ENCODE assay signal across 8 cellular contexts in genomic region chr10:87184419-87184818, GRCh38. TPM values are rescaled to one million over a fixed set of nuclear protein-coding genes. Genes with fewer than 3 reads are reported as not detected.
DNase-seq lines count a peak whose midpoint lies in the region; ATAC-seq and TF ChIP-seq lines count a peak whose summit lies in the region.
"Not testable (repeated sequence)": the region's sequence is repeated elsewhere in the genome, so short reads cannot be mapped to it uniquely, and the experiment has no call there.

No MANE protein-coding gene starts in this region.

- H3K27me3 ChIP-seq in adipocyte (replicated peaks; ENCODE audit: control insufficient read depth, insufficient read depth, low read length); right cardiac atrium (ENCODE audit: control insufficient read depth, insufficient read depth); upper lobe of right lung: not testable (repeated sequence)

- 85% methylated on average over 6 of the region's 6 CpGs for WGBS in right cardiac atrium

- H3K9ac ChIP-seq in adipocyte (ENCODE audit: low read length): not testable (repeated sequence)

- H3K27ac ChIP-seq in OCI-LY7 (ENCODE audit: low read depth, low read length, poor library complexity, severe bottlenecking); right cardiac atrium (ENCODE audit: low read length); upper lobe of right lung: not testable (repeated sequence)

- CTCF ChIA-PET in OCI-LY7 (lab: Charles Lee; ENCODE audit: unreplicated experiment): not testable (repeated sequence)

- BruUV-seq in OCI-LY7 (replicated peaks; lab: Mats Ljungman, UMichigan): not testable (repeated sequence)

- DNase-seq in NB4 (ENCODE audit: low read depth) (peak; percentile 47), OCI-LY7 (ENCODE audit: low spot score) (peak; percentile 6), adipocyte (ENCODE audit: low read depth) (peak; percentile 29), fibroblast of mammary gland (ENCODE audit: low read depth) (peak; percentile 10), right cardiac atrium (peak in 1 of 3 donors; percentile 42), naive B cell (peak; percentile 43)
- not testable (repeated sequence) for DNase-seq in upper lobe of right lung

- intact Hi-C loops in OCI-LY7 (cut with micrococcal nuclease; ENCODE audit: unreplicated experiment); right cardiac atrium (cut with DNase I); upper lobe of right lung (cut with DNase I): not testable (repeated sequence)

- peak; percentile 47 for ATAC-seq in GM21723 (IDR thresholded peaks at IDR 0.05; ENCODE audit: unreplicated experiment)
- ATAC-seq in right cardiac atrium: peak; percentile 36 to 56
- peak; percentile 85 to 87 for ATAC-seq in naive B cell (ENCODE audit: low read depth in 2 of 2)
- peak; percentile 96 for ATAC-seq in upper lobe of right lung

- H3K4me3 Mint-ChIP-seq in naive B cell: peak overlapping the region in 6 of 8 donors; percentile 23 to 83 (median 52)

- H3K36me3 ChIP-seq in OCI-LY7 (ENCODE audit: insufficient read depth, low read length): peaks cover 42% of the 10 kb centered on the region
- H3K36me3 ChIP-seq in adipocyte (ENCODE audit: control insufficient read depth, insufficient read depth, low read length, severe bottlenecking): peaks cover 30% of the 10 kb centered on the region
- H3K36me3 ChIP-seq in upper lobe of right lung: peaks cover 15% of the 10 kb centered on the region

- H4K20me1 ChIP-seq in OCI-LY7 (ENCODE audit: insufficient read depth, low read length): not testable (repeated sequence)

- not testable (repeated sequence) for TF ChIP-seq POLR2A in NB4 (IDR thresholded peaks at IDR 0.05; ENCODE audit: extremely low read depth, insufficient read length)

- not testable (repeated sequence) for H3K9me3 ChIP-seq in OCI-LY7 (ENCODE audit: low read length); adipocyte (ENCODE audit: control insufficient read depth, low read length); right cardiac atrium (ENCODE audit: control insufficient read depth, low read length); upper lobe of right lung

- POLR2A ChIA-PET in OCI-LY7 (lab: Charles Lee): not testable (repeated sequence)

- H2AFZ ChIP-seq in OCI-LY7 (ENCODE audit: low read length): not testable (repeated sequence)

- peaks cover 19 to 35% of the 10 kb centered on the region in 2 donors for H3K36me3 Mint-ChIP-seq in naive B cell

- H3K4me1 ChIP-seq in OCI-LY7 (ENCODE audit: insufficient read depth, low read length, poor library complexity, severe bottlenecking); adipocyte (ENCODE audit: control insufficient read depth, insufficient read depth, low read length); right cardiac atrium (ENCODE audit: control insufficient read depth, insufficient read depth, low read length); upper lobe of right lung: not testable (repeated sequence)

- H3K79me2 ChIP-seq in OCI-LY7 (ENCODE audit: insufficient read depth, low read depth, low read length): not testable (repeated sequence)

- TF ChIP-seq CTCF in NB4 (IDR thresholded peaks at IDR 0.05; ENCODE audit: low read depth, low read length); OCI-LY7 (conservative IDR thresholded peaks at IDR 0.05; ENCODE audit: low read length); fibroblast of mammary gland (conservative IDR thresholded peaks at IDR 0.05; ENCODE audit: control insufficient read depth, insufficient read depth, low read depth, low read length); upper lobe of right lung (IDR thresholded peaks at IDR 0.05): not testable (repeated sequence)

- H3K27me3 Mint-ChIP-seq in naive B cell: not testable (repeated sequence)

- H3K4me1 Mint-ChIP-seq in naive B cell: peaks cover 26 to 34% (median 26%) of the 10 kb centered on the region in 3 donors

- H3K27ac Mint-ChIP-seq in naive B cell: peak overlapping the region; percentile 63 to 90 (median 78)

- peaks cover 11 to 26% (median 18%) of the 10 kb centered on the region in 7 donors for H3K9me3 Mint-ChIP-seq in naive B cell

- H3K4me3 ChIP-seq in NB4 (ENCODE audit: low read depth, low read length); OCI-LY7 (ENCODE audit: low read depth, low read length, poor library complexity, severe bottlenecking); adipocyte (ENCODE audit: low read length); fibroblast of mammary gland (ENCODE audit: control insufficient read depth, low read depth, low read length); right cardiac atrium (ENCODE audit: low read length); upper lobe of right lung: not testable (repeated sequence)

- H3K4me2 ChIP-seq in OCI-LY7 (ENCODE audit: low read length): not testable (repeated sequence)

- H3K9me2 ChIP-seq in OCI-LY7 (ENCODE audit: insufficient read depth, low read length): not testable (repeated sequence)

RNA-seq across cellular contexts. Expression of gene NUTM2A, which starts 40.8 kb away (rescaled TPM):
- 0.41 and 0.51 TPM in 2 replicates for total RNA-seq in OCI-LY7 (2014; rRNA removed; shearing (Covaris generic))
- 0.97 and 1.1 TPM in 2 replicates for total RNA-seq in OCI-LY7 (2022)
- 1 to 10 TPM; 2.1 to 4.1 (median 2.5) TPM for total RNA-seq in right cardiac atrium
- 2.4 TPM for polyA plus RNA-seq in right cardiac atrium
- polyA plus RNA-seq in naive B cell (ENCODE audit: low read depth in 6 of 6): under 1 TPM in 3 of 6 donors, not detected in 3; 0.07 to 0.15 (median 0.08) TPM
- total RNA-seq in upper lobe of right lung: 2.9 TPM

Comparison
In these comparisons a context has a peak if more than half of its experiments do, and no peak if none do; other contexts are left out.
1. ATAC-seq: peak in every context shown above with its lines; median percentile 96 in upper lobe of right lung; 86 in naive B cell; 47 in GM21723; 46 in right cardiac atrium.